In the genomic region with DNA sequence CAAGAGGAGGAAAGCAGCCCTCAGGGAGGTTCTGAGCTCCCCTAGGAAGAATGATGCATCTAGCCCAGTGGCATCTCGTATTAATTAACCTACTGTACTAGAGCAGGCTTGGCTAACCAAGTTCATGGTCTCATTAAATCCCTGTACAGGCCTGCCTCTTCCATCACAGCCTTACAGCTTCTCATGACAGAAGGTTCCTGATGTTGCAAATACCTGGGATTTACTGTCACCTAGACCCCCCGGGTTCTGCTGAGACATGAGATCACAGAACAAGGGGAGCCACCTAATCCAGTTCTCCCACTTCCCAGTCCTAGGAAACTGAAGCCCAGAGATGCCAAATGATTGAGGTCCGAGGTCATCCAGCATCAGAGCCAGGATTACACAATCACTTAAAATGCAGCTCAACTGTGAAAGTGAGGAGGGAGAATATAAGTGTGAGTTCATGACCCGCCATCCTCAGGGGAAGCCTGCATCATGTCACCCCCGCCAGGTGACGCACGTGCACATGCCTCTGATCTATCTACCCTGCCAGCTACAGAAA, we compare ENCODE assay signal across 11 cellular contexts. TPM values are rescaled to one million over a fixed set of nuclear protein-coding genes. Genes with fewer than 3 reads are reported as not detected.
DNase-seq lines count a peak whose midpoint lies in the region; ATAC-seq and TF ChIP-seq lines count a peak whose summit lies in the region.
"Had no signal": no experiment of that assay in that cellular context is flagged by ENCODE, and none has a peak within 500 bp of the region (broad histone marks: within the 10 kb centered on the region; RNA-seq: fewer than 3 reads in every experiment).

No MANE protein-coding gene starts in this region.

- peaks cover 0 to 98% (median 89%) of the 10 kb centered on the region in 9 donors for H3K36me3 ChIP-seq in heart left ventricle
- peaks cover 0 to 67% of the 10 kb centered on the region in 2 donors for H3K36me3 ChIP-seq in gastrocnemius medialis

- DNase-seq in DMS79 treated with DMSO at 0.1 percent for 48 hours (lab: John Stamatoyannopoulos, UW) (peak; percentile 15), heart left ventricle (peak in 1 of 5 donors; percentile 44), gastrocnemius medialis (peak in 1 of 2 donors; percentile 42), SHP77 (lab: John Stamatoyannopoulos, UW) (no peak)
- DNase-seq in activated CD4-positive, alpha-beta memory T cell treated with anti-CD3 and anti-CD28 coated beads, Interleukin-2, amount 10 ng/mL, durations not matched to agents 7 days and 5 days, result no peak
- no peak for DNase-seq in stimulated activated CD8-positive, alpha-beta memory T cell treated with anti-CD3 and anti-CD28 coated beads, Interleukin-4, amount 100 ng/mL, for 48 hours
- DNase-seq: NCI-H524 treated with DMSO at 0.1 percent for 48 hours had no signal

- H3K36me3 Mint-ChIP-seq in activated CD4-positive, alpha-beta memory T cell treated with anti-CD3 and anti-CD28 coated beads, Interleukin-2, amount 10 ng/mL, durations not matched to agents 7 days and 5 days (ENCODE audit: low read depth), result peaks cover 71% of the 10 kb centered on the region

- H3K9me3 ChIP-seq in heart left ventricle, result no peaks in the 10 kb centered on the region
- no peaks in the 10 kb centered on the region for H3K9me3 ChIP-seq in gastrocnemius medialis
- H3K9me3 ChIP-seq: adrenal gland had no signal

- H3K4me3 ChIP-seq in heart left ventricle (no peak overlapping the region), gastrocnemius medialis (no peak overlapping the region)
- H3K4me3 ChIP-seq: adrenal gland had no signal

- peak; percentile 89 for ATAC-seq in SK-N-SH treated with all-trans-retinoic acid at 6 μM for 48 hours
- ATAC-seq in heart left ventricle, result peak; percentile 27 to 71 (median 52)
- ATAC-seq in gastrocnemius medialis, result peak; percentile 52 to 57
- no peak for ATAC-seq in GM18505 (IDR thresholded peaks at IDR 0.05; ENCODE audit: unreplicated experiment)

- peak overlapping the region in 10 of 12 donors; percentile 17 to 75 (median 47) for H3K27ac ChIP-seq in heart left ventricle
- H3K27ac ChIP-seq in gastrocnemius medialis, result peak overlapping the region in 3 of 4 donors; percentile 4 to 41 (median 6)
- H3K27ac ChIP-seq: WERI-Rb-1 had no signal

- H3K27me3 ChIP-seq in heart left ventricle (no peaks in the 10 kb centered on the region), gastrocnemius medialis (no peaks in the 10 kb centered on the region)
- H3K27me3 ChIP-seq: adrenal gland had no signal

- no peak for TF ChIP-seq POLR2A in heart left ventricle (IDR thresholded peaks at IDR 0.05)
- TF ChIP-seq POLR2A in gastrocnemius medialis (IDR thresholded peaks at IDR 0.05), result no peak
- no peak for TF ChIP-seq POLR2A in GM18505 (IDR thresholded peaks at IDR 0.05; ENCODE audit: borderline replicate concordance, extremely low read depth, insufficient read depth, insufficient read length)

- in situ Hi-C loops in gastrocnemius medialis (cut with MboI; ENCODE audit: low sequenced_read_pairs in 4 of 4), result no loop called here

- intact Hi-C loops in heart left ventricle (cut with DNase I), result loop anchor here in 1 of 10 donors (5.0 kb wide), 1 partner anchor 133 kb away; no protein-coding TSS in a partner anchor
- intact Hi-C loops in gastrocnemius medialis (cut with DNase I; ENCODE audit: low total_unique reads), result no loop called here

- H3K9me3 Mint-ChIP-seq in activated CD4-positive, alpha-beta memory T cell treated with anti-CD3 and anti-CD28 coated beads, Interleukin-2, amount 10 ng/mL, durations not matched to agents 7 days and 5 days, result no peaks in the 10 kb centered on the region

- POLR2A ChIA-PET in activated CD4-positive, alpha-beta memory T cell treated with anti-CD3 and anti-CD28 coated beads, Interleukin-2, amount 10 ng/mL, durations not matched to agents 7 days and 5 days (lab: Charles Lee), result interaction anchor here (2.7 kb wide), 1 partner anchor 23 kb away, joined by 8 read pairs; a partner anchor contains a TSS

- no peak overlapping the region for H3K27ac Mint-ChIP-seq in activated CD4-positive, alpha-beta memory T cell treated with anti-CD3 and anti-CD28 coated beads, Interleukin-2, amount 10 ng/mL, durations not matched to agents 7 days and 5 days

- TF ChIP-seq CTCF in heart left ventricle (IDR thresholded peaks at IDR 0.05) (no peak), gastrocnemius medialis (IDR thresholded peaks at IDR 0.05 in 4 of 5, conservative IDR thresholded peaks at IDR 0.05 in 1 of 5) (no peak)

- no peak overlapping the region for H3K4me3 Mint-ChIP-seq in activated CD4-positive, alpha-beta memory T cell treated with anti-CD3 and anti-CD28 coated beads, Interleukin-2, amount 10 ng/mL, durations not matched to agents 7 days and 5 days

- CTCF ChIA-PET in activated CD4-positive, alpha-beta memory T cell treated with anti-CD3 and anti-CD28 coated beads, Interleukin-2, amount 10 ng/mL, durations not matched to agents 7 days and 5 days (lab: Charles Lee), result interaction anchor here (0.7 to 1.0 kb wide), 2 partner anchors 36 to 38 kb away, joined by 3 read pairs; a partner anchor contains a TSS

- no peaks in the 10 kb centered on the region for H3K4me1 Mint-ChIP-seq in activated CD4-positive, alpha-beta memory T cell treated with anti-CD3 and anti-CD28 coated beads, Interleukin-2, amount 10 ng/mL, durations not matched to agents 7 days and 5 days

- 62 to 76% (median 67%) methylated on average over 7 of the region's 7 CpGs for WGBS in heart left ventricle, 4 donors

- H3K4me1 ChIP-seq in heart left ventricle (peaks cover 0 to 13% (median 6%) of the 10 kb centered on the region in 12 donors), gastrocnemius medialis (no peaks in the 10 kb centered on the region)

- no peaks in the 10 kb centered on the region for H3K27me3 Mint-ChIP-seq in activated CD4-positive, alpha-beta memory T cell treated with anti-CD3 and anti-CD28 coated beads, Interleukin-2, amount 10 ng/mL, durations not matched to agents 7 days and 5 days

TF ChIP-seq in SK-N-SH treated with all-trans-retinoic acid at 6 μM for 48 hours, 23 proteins besides CTCF, POLR2A, EP300 and RAD21:
- TF ChIP-seq PPARA (CRISPR knock-in tag; IDR thresholded peaks at IDR 0.05; ENCODE audit: borderline replicate concordance) (no peak), CSDC2 (CRISPR knock-in tag; IDR thresholded peaks at IDR 0.05) (peak; percentile 32; the same call in 1 of the 2 replicates), TCF4 (CRISPR knock-in tag; IDR thresholded peaks at IDR 0.05; ENCODE audit: borderline replicate concordance) (peak; percentile 76), ZFP3 (CRISPR knock-in tag; IDR thresholded peaks at IDR 0.05) (no peak)
- TF ChIP-seq, protein P1, sequence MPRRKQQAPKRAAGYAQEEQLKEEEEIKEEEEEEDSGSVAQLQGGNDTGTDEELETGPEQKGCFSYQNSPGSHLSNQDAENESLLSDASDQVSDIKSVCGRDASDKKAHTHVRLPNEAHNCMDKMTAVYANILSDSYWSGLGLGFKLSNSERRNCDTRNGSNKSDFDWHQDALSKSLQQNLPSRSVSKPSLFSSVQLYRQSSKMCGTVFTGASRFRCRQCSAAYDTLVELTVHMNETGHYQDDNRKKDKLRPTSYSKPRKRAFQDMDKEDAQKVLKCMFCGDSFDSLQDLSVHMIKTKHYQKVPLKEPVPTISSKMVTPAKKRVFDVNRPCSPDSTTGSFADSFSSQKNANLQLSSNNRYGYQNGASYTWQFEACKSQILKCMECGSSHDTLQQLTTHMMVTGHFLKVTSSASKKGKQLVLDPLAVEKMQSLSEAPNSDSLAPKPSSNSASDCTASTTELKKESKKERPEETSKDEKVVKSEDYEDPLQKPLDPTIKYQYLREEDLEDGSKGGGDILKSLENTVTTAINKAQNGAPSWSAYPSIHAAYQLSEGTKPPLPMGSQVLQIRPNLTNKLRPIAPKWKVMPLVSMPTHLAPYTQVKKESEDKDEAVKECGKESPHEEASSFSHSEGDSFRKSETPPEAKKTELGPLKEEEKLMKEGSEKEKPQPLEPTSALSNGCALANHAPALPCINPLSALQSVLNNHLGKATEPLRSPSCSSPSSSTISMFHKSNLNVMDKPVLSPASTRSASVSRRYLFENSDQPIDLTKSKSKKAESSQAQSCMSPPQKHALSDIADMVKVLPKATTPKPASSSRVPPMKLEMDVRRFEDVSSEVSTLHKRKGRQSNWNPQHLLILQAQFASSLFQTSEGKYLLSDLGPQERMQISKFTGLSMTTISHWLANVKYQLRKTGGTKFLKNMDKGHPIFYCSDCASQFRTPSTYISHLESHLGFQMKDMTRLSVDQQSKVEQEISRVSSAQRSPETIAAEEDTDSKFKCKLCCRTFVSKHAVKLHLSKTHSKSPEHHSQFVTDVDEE (CRISPR knock-in tag; IDR thresholded peaks at IDR 0.05), result peak; percentile 31; the same call in 1 of the 2 replicates

RNA-seq across cellular contexts. Expression of a gene that starts 23.9 kb away (rescaled TPM):
- total RNA-seq in heart left ventricle (10 to 100 TPM; 18.2 to 55.5 (median 34.7) TPM), gastrocnemius medialis (10 to 100 TPM; 20.8 to 35.0 (median 30.7) TPM)
- 10 to 100 TPM in 1 of 2 donors, 1 to 10 TPM in 1; 8.3 to 39.7 TPM for polyA plus RNA-seq in heart left ventricle
- 100 to 1,000 TPM; 177 to 183 TPM for total RNA-seq in activated CD4-positive, alpha-beta memory T cell treated with anti-CD3 and anti-CD28 coated beads, Interleukin-2, amount 10 ng/mL, durations not matched to agents 7 days and 5 days

RNA-seq across cellular contexts. Expression of a gene that starts 29.6 kb away (rescaled TPM):
- total RNA-seq in heart left ventricle, result 1 to 10 TPM; 2.3 to 5.9 (median 3.6) TPM
- 1 to 10 TPM; 1.1 to 1.9 TPM for polyA plus RNA-seq in heart left ventricle
- 1 to 10 TPM; 2.2 to 4.7 (median 3.8) TPM for total RNA-seq in gastrocnemius medialis
- total RNA-seq in activated CD4-positive, alpha-beta memory T cell treated with anti-CD3 and anti-CD28 coated beads, Interleukin-2, amount 10 ng/mL, durations not matched to agents 7 days and 5 days, result 10 to 100 TPM; 13.9 to 14.4 TPM

RNA-seq across cellular contexts. Expression of a gene that starts 35.6 kb away (rescaled TPM):
- under 1 TPM in 8 of 9 donors, not detected in 1; 0.38 to 0.96 (median 0.73) TPM for total RNA-seq in heart left ventricle
- polyA plus RNA-seq in heart left ventricle, result 1 to 10 TPM in 1 of 2 donors, under 1 TPM in 1; 0.69 to 1.2 TPM
- total RNA-seq in gastrocnemius medialis, result 1 to 10 TPM in 1 of 4 donors, under 1 TPM in 2, not detected in 1; 0.13 to 1.3 (median 0.20) TPM
- total RNA-seq in activated CD4-positive, alpha-beta memory T cell treated with anti-CD3 and anti-CD28 coated beads, Interleukin-2, amount 10 ng/mL, durations not matched to agents 7 days and 5 days, result 1 to 10 TPM; 1.7 to 2.0 TPM

RNA-seq across cellular contexts. Expression of a gene that starts 57.2 kb away (rescaled TPM):
- under 1 TPM in 1 of 9 donors, not detected in 8; 0.10 TPM for total RNA-seq in heart left ventricle
- under 1 TPM in 1 of 2 donors, not detected in 1; 0.08 TPM for polyA plus RNA-seq in heart left ventricle
- under 1 TPM in 1 of 4 donors, not detected in 3; 0.31 TPM for total RNA-seq in gastrocnemius medialis
- not detected for total RNA-seq in activated CD4-positive, alpha-beta memory T cell treated with anti-CD3 and anti-CD28 coated beads, Interleukin-2, amount 10 ng/mL, durations not matched to agents 7 days and 5 days

RNA-seq across cellular contexts. Expression of a gene that starts 58.8 kb away (rescaled TPM):
- total RNA-seq in heart left ventricle, result 10 to 100 TPM; 16.0 to 26.7 (median 24.1) TPM
- 10 to 100 TPM; 30.0 to 50.9 TPM for polyA plus RNA-seq in heart left ventricle
- 10 to 100 TPM; 13.8 to 27.6 (median 23.1) TPM for total RNA-seq in gastrocnemius medialis
- 10 to 100 TPM; 16.1 to 19.0 TPM for total RNA-seq in activated CD4-positive, alpha-beta memory T cell treated with anti-CD3 and anti-CD28 coated beads, Interleukin-2, amount 10 ng/mL, durations not matched to agents 7 days and 5 days
